In genomic region chr2:44580875-44581515, GRCh38 we compare ENCODE assay signal across 13 cellular contexts.
DNase-seq lines count a peak whose midpoint lies in the region; ATAC-seq lines count a peak whose summit lies in the region.
"Had no signal": no experiment of that assay in that cellular context is flagged by ENCODE, and none has a peak within 500 bp of the region (broad histone marks: within the 10 kb centered on the region; RNA-seq: fewer than 3 reads in every experiment).

No MANE protein-coding gene starts in this region.

- no peak overlapping the region for H3K4me3 ChIP-seq in H7 (ENCODE audit: insufficient read depth, low read depth, low read length)
- H3K4me3 ChIP-seq: BLaER1 treated with 17β-estradiol and CSF1 and Interleukin-3, amounts not matched to agents 10 nM and 100 nM; GM12878; GM23248 had no signal

- H3K36me3 Mint-ChIP-seq in activated T-helper 2 cell treated with anti-CD3 and anti-CD28 coated beads, Interferon-gamma antibody, Interleukin-2, Interleukin-4, amounts not matched to agents 10 μg/mL and 5 μg/mL and 100 μg/mL, durations not matched to agents 14 hours and 24 hours and 36 hours (ENCODE audit: low read depth), result no peaks in the 10 kb centered on the region
- H3K36me3 Mint-ChIP-seq in stimulated activated naive CD8-positive, alpha-beta T cell treated with anti-CD3 and anti-CD28 coated beads, Interleukin-15, Interleukin-2, amounts not matched to agents 100 ng/mL and 50 ng/mL, for 24 hours (ENCODE audit: low read depth), result peaks cover 3% of the 10 kb centered on the region

- H3K9me3 Mint-ChIP-seq in activated T-helper 2 cell treated with anti-CD3 and anti-CD28 coated beads, Interferon-gamma antibody, Interleukin-2, Interleukin-4, amounts not matched to agents 10 μg/mL and 5 μg/mL and 100 μg/mL, durations not matched to agents 14 hours and 24 hours and 36 hours, result no peaks in the 10 kb centered on the region
- H3K9me3 Mint-ChIP-seq in stimulated activated naive CD8-positive, alpha-beta T cell treated with anti-CD3 and anti-CD28 coated beads, Interleukin-15, Interleukin-2, amounts not matched to agents 100 ng/mL and 50 ng/mL, for 24 hours, result no peaks in the 10 kb centered on the region
- H3K9me3 Mint-ChIP-seq: CD4-positive, alpha-beta T cell had no signal

- H3K27me3 Mint-ChIP-seq in activated T-helper 2 cell treated with anti-CD3 and anti-CD28 coated beads, Interferon-gamma antibody, Interleukin-2, Interleukin-4, amounts not matched to agents 10 μg/mL and 5 μg/mL and 100 μg/mL, durations not matched to agents 14 hours and 24 hours and 36 hours (ENCODE audit: low read depth), result no peaks in the 10 kb centered on the region
- no peaks in the 10 kb centered on the region for H3K27me3 Mint-ChIP-seq in stimulated activated naive CD8-positive, alpha-beta T cell treated with anti-CD3 and anti-CD28 coated beads, Interleukin-15, Interleukin-2, amounts not matched to agents 100 ng/mL and 50 ng/mL, for 24 hours
- H3K27me3 Mint-ChIP-seq: CD4-positive, alpha-beta T cell had no signal

- ATAC-seq in GM21515 (IDR thresholded peaks at IDR 0.05; ENCODE audit: unreplicated experiment) (no peak), GM18873 (IDR thresholded peaks at IDR 0.05; ENCODE audit: low FRiP score, unreplicated experiment) (no peak)
- ATAC-seq: GM12878 had no signal

- intact Hi-C loops in activated T-helper 2 cell treated with anti-CD3 and anti-CD28 coated beads, Interferon-gamma antibody, Interleukin-2, Interleukin-4, amounts not matched to agents 10 μg/mL and 5 μg/mL and 100 μg/mL, durations not matched to agents 14 hours and 24 hours and 36 hours (cut with micrococcal nuclease), result no loop called here

- peak overlapping the region; percentile 14 for H3K4me3 Mint-ChIP-seq in activated T-helper 2 cell treated with anti-CD3 and anti-CD28 coated beads, Interferon-gamma antibody, Interleukin-2, Interleukin-4, amounts not matched to agents 10 μg/mL and 5 μg/mL and 100 μg/mL, durations not matched to agents 14 hours and 24 hours and 36 hours (ENCODE audit: low read depth)
- peak overlapping the region; percentile 33 for H3K4me3 Mint-ChIP-seq in stimulated activated naive CD8-positive, alpha-beta T cell treated with anti-CD3 and anti-CD28 coated beads, Interleukin-15, Interleukin-2, amounts not matched to agents 100 ng/mL and 50 ng/mL, for 24 hours
- H3K4me3 Mint-ChIP-seq: CD4-positive, alpha-beta T cell had no signal

- peak overlapping the region; percentile 38 for H3K27ac Mint-ChIP-seq in activated T-helper 2 cell treated with anti-CD3 and anti-CD28 coated beads, Interferon-gamma antibody, Interleukin-2, Interleukin-4, amounts not matched to agents 10 μg/mL and 5 μg/mL and 100 μg/mL, durations not matched to agents 14 hours and 24 hours and 36 hours
- peak overlapping the region; percentile 78 for H3K27ac Mint-ChIP-seq in stimulated activated naive CD8-positive, alpha-beta T cell treated with anti-CD3 and anti-CD28 coated beads, Interleukin-15, Interleukin-2, amounts not matched to agents 100 ng/mL and 50 ng/mL, for 24 hours
- H3K27ac Mint-ChIP-seq: CD4-positive, alpha-beta T cell had no signal

- no peaks in the 10 kb centered on the region for H3K27me3 ChIP-seq in H7 (ENCODE audit: control insufficient read depth, insufficient read depth, low read length)
- H3K27me3 ChIP-seq: BLaER1 treated with 17β-estradiol and CSF1 and Interleukin-3, amounts not matched to agents 10 nM and 100 nM had no signal

- H3K4me1 Mint-ChIP-seq in activated T-helper 2 cell treated with anti-CD3 and anti-CD28 coated beads, Interferon-gamma antibody, Interleukin-2, Interleukin-4, amounts not matched to agents 10 μg/mL and 5 μg/mL and 100 μg/mL, durations not matched to agents 14 hours and 24 hours and 36 hours (ENCODE audit: low read depth), result peaks cover 32% of the 10 kb centered on the region
- H3K4me1 Mint-ChIP-seq in stimulated activated naive CD8-positive, alpha-beta T cell treated with anti-CD3 and anti-CD28 coated beads, Interleukin-15, Interleukin-2, amounts not matched to agents 100 ng/mL and 50 ng/mL, for 24 hours (ENCODE audit: low read depth), result peaks cover 69% of the 10 kb centered on the region

- DNase-seq in COLO829 (ENCODE audit: low spot score) (peak; percentile 64), foreskin melanocyte (peak; percentile 72), H7 (no peak)
- no peak for DNase-seq in activated T-helper 2 cell treated with anti-CD3 and anti-CD28 coated beads, Interferon-gamma antibody, Interleukin-2, Interleukin-4, amounts not matched to agents 10 μg/mL and 5 μg/mL and 100 μg/mL, durations not matched to agents 14 hours and 24 hours and 36 hours (ENCODE audit: low spot score)
- DNase-seq: ACHN; CD4-positive, alpha-beta T cell; DMS79; GM23248 had no signal

- H3K36me3 ChIP-seq in H7 (replicated peaks; ENCODE audit: control insufficient read depth, insufficient read depth, low read length), result no peaks in the 10 kb centered on the region
- H3K36me3 ChIP-seq: BLaER1 treated with 17β-estradiol and CSF1 and Interleukin-3, amounts not matched to agents 10 nM and 100 nM had no signal

Comparison
In these comparisons a context has a peak if more than half of its experiments do, and no peak if none do; other contexts are left out.
1. DNase-seq: peak in COLO829 (single experiment) and foreskin melanocyte (single experiment); none in activated T-helper 2 cell treated with anti-CD3 and anti-CD28 coated beads, Interferon-gamma antibody, Interleukin-2, Interleukin-4, amounts not matched to agents 10 μg/mL and 5 μg/mL and 100 μg/mL, durations not matched to agents 14 hours and 24 hours and 36 hours (single experiment) and H7 (single experiment).